10 cellular contexts compared by ENCODE assay signal in genomic region chr12:74379114-74379513, GRCh38.
"Had no signal": no experiment of that assay in that cellular context is flagged by ENCODE, and none has a peak within 500 bp of the region (broad histone marks: within the 10 kb centered on the region; RNA-seq: fewer than 3 reads in every experiment).

No MANE protein-coding gene starts in this region.

- H2AFZ ChIP-seq: GM23338 had no signal

- H3K9ac ChIP-seq: KMS-11 had no signal

- DNase-seq: H9, HCEC 1CT, KBM-7 had no signal

- H3K27me3 Mint-ChIP-seq: IgD-negative memory B cell had no signal

- H3K4me1 Mint-ChIP-seq: GM23338, H9, IgD-negative memory B cell had no signal

- H3K27ac Mint-ChIP-seq: GM23338, H9, IgD-negative memory B cell had no signal

- H3K4me3 ChIP-seq: GM23338 had no signal

- H3K4me2 ChIP-seq: GM23338, KMS-11 had no signal

- H3K27ac ChIP-seq: HL-60, KMS-11 had no signal

- H3K36me3 Mint-ChIP-seq: IgD-negative memory B cell had no signal

- H3K9me3 Mint-ChIP-seq: GM23338, H9 had no signal

- H3K4me3 Mint-ChIP-seq: GM23338, H9, IgD-negative memory B cell had no signal

- FAIRE-seq: H1, H54, HepG2 had no signal

- ATAC-seq: GM23338, HepG2 had no signal
